ENCODE assay signal across 24 cellular contexts in the genomic region with DNA sequence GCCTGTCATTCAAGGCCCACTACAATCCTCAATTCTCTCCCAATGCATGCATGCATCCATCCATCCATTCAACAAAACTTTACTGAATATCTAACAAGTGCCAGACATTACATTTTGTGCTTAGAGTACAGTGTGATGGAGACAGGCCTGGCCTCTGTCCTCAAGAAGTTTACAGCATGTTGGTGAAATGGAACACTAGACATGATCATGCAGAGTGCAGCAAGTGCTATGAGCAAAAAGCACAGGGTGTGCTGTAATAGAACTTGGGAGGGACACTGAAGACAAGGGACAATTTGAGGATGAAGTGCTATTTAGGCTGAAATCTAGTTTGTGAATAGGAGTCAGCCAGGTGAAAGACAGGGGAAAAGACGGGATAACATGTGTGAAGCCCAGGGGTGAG.
"Had no signal": no experiment of that assay in that cellular context is flagged by ENCODE, and none has a peak within 500 bp of the region (broad histone marks: within the 10 kb centered on the region; RNA-seq: fewer than 3 reads in every experiment).

No MANE protein-coding gene starts in this region.

- H3K4me1 ChIP-seq: SJSA1 had no signal

- ATAC-seq: HepG2 had no signal

- DNase-seq: IMR-90, Karpas-422, KG1, MM.1S, NCI-H1092 treated with DMSO at 0.1 percent for 48 hours, NCI-H1436, NCI-H187, NCI-H2029, NCI-H2081 treated with DMSO at 0.1 percent for 48 hours, NCI-H2171, NCI-H226, NCI-H446, NCI-H510A, NCI-H524 treated with DMSO at 0.1 percent for 48 hours, NCI-H69, NCI-H774, Right ventricle myocardium superior, RPMI8226, SIG-M5, SW 1271 had no signal

- H3K4me3 ChIP-seq: SJSA1, SK-N-MC had no signal

- H3K27me3 ChIP-seq: SJSA1 had no signal

- H3K9me3 ChIP-seq: SJSA1 had no signal

- FAIRE-seq: HepG2, RCC 7860 had no signal

- H3K36me3 ChIP-seq: SJSA1 had no signal

- H3K27ac ChIP-seq: SJSA1, SK-N-MC had no signal
